23 cellular contexts compared by ENCODE assay signal in genomic region chr2:231891514-231891905, GRCh38. TPM values are rescaled to one million over a fixed set of nuclear protein-coding genes. Genes with fewer than 3 reads are reported as not detected.
DNase-seq lines count a peak whose midpoint lies in the region; ATAC-seq, FAIRE-seq and TF ChIP-seq lines count a peak whose summit lies in the region.
"Had no signal": no experiment of that assay in that cellular context is flagged by ENCODE, and none has a peak within 500 bp of the region (broad histone marks: within the 10 kb centered on the region; RNA-seq: fewer than 3 reads in every experiment).

No MANE protein-coding gene starts in this region.

- H3K79me1 ChIP-seq in trophoblast cell (ENCODE audit: low read length): no peaks in the 10 kb centered on the region

- no peak for ATAC-seq in HepG2
- ATAC-seq in right lobe of liver: no peak
- no peak for ATAC-seq in upper lobe of right lung
- no peak for ATAC-seq in HG02610 (IDR thresholded peaks at IDR 0.05; ENCODE audit: unreplicated experiment)
- ATAC-seq: GM12878, K562 had no signal

- CTCF ChIA-PET in HepG2 (lab: Yijun Ruan, JAX; ENCODE audit: low intra/inter-chr PET ratio, low total read pairs): no interaction called here

- BruUV-seq in HepG2 (replicated peaks; lab: Mats Ljungman, UMichigan): no TSS peak

- in situ Hi-C loops in HepG2 (cut with HindIII; ENCODE audit: extremely low pct_ligation_motif_present, low pct_unique_long_range_greater_than_20kb): no loop called here
- in situ Hi-C loops in brain microvascular endothelial cell (cut with HindIII; ENCODE audit: low pct_ligation_motif_present, low sequenced_read_pairs): no loop called here

- FAIRE-seq in HepG2 (lab: Jason Lieb, UNC): no peak
- FAIRE-seq: A204.1, GM12878, K562 had no signal

- TF ChIP-seq POLR2A in HepG2 (IDR thresholded peaks at IDR 0.05; ENCODE audit: insufficient read depth in 1 of 2, low read depth in 2 of 2, low read length in 2 of 2): no peak
- TF ChIP-seq POLR2A in right lobe of liver (IDR thresholded peaks at IDR 0.05): no peak

- no peak overlapping the region for H2BK5ac ChIP-seq in trophoblast cell (ENCODE audit: low read depth, low read length, poor library complexity)

- no peak overlapping the region for H3K4ac ChIP-seq in trophoblast cell (ENCODE audit: low read depth, low read length)

- POLR2A ChIA-PET in HepG2 (lab: Yijun Ruan, JAX): no interaction called here

- H3K9ac ChIP-seq in HepG2 (ENCODE audit: insufficient read depth, low read depth, low read length) (no peak overlapping the region), trophoblast cell (ENCODE audit: low read length) (peak overlapping the region; percentile 31)

- TF ChIP-seq RAD21 in HepG2 (CRISPR knock-in tag; IDR thresholded peaks at IDR 0.05): no peak

- H3K9me3 ChIP-seq in HepG2 (ENCODE audit: low read length): no peaks in the 10 kb centered on the region
- no peaks in the 10 kb centered on the region for H3K9me3 ChIP-seq in right lobe of liver
- H3K9me3 ChIP-seq in trophoblast cell (ENCODE audit: insufficient read depth, low read depth, low read length): peaks cover 2% of the 10 kb centered on the region
- H3K9me3 ChIP-seq in upper lobe of right lung: no peaks in the 10 kb centered on the region
- H3K9me3 ChIP-seq: BE2C, HAP-1 had no signal

- no peak overlapping the region for H3K14ac ChIP-seq in trophoblast cell (ENCODE audit: low read length)

- intact Hi-C loops in HepG2 (cut with micrococcal nuclease; ENCODE audit: unreplicated experiment) (no loop called here), right lobe of liver (cut with DNase I) (no loop called here), upper lobe of right lung (cut with DNase I) (no loop called here)

- H2AFZ ChIP-seq in HepG2 (ENCODE audit: low read length): no peak overlapping the region
- no peak overlapping the region for H2AFZ ChIP-seq in trophoblast cell (ENCODE audit: insufficient read depth, low read length, poor library complexity)

- H3K4me1 ChIP-seq in HepG2 (ENCODE audit: insufficient read depth, low read length): peaks cover 16% of the 10 kb centered on the region
- no peaks in the 10 kb centered on the region for H3K4me1 ChIP-seq in right lobe of liver
- H3K4me1 ChIP-seq in trophoblast cell (ENCODE audit: control insufficient read depth in 1 of 2, insufficient read depth in 2 of 2, low read length in 2 of 2): no peaks in the 10 kb centered on the region
- H3K4me1 ChIP-seq in upper lobe of right lung: no peaks in the 10 kb centered on the region
- H3K4me1 ChIP-seq: BE2C, HAP-1 had no signal

- TF ChIP-seq CTCF in HepG2 (CRISPR knock-in tag; IDR thresholded peaks at IDR 0.05) (no peak), right lobe of liver (IDR thresholded peaks at IDR 0.05) (no peak), upper lobe of right lung (IDR thresholded peaks at IDR 0.05) (no peak), brain microvascular endothelial cell (IDR thresholded peaks at IDR 0.05; ENCODE audit: low read depth, low read length, missing control alignments) (no peak)

- no peak overlapping the region for H4K91ac ChIP-seq in trophoblast cell (ENCODE audit: low read depth, low read length)

- H3K27me3 ChIP-seq in HepG2 (ENCODE audit: control insufficient read depth in 1 of 2, insufficient read depth in 2 of 2, low read length in 2 of 2) (peaks cover 4 to 34% of the 10 kb centered on the region in 2 experiments; a peak in 4 of 5 replicates), right lobe of liver (no peaks in the 10 kb centered on the region), trophoblast cell (ENCODE audit: insufficient read depth, low read length) (no peaks in the 10 kb centered on the region), upper lobe of right lung (no peaks in the 10 kb centered on the region), brain microvascular endothelial cell (replicated peaks) (peaks cover 1% of the 10 kb centered on the region)
- H3K27me3 ChIP-seq: BE2C had no signal

- no peaks in the 10 kb centered on the region for H4K20me1 ChIP-seq in HepG2 (ENCODE audit: insufficient read depth, low read length)

- no peak overlapping the region for H3K23ac ChIP-seq in trophoblast cell (ENCODE audit: low read length)

- H3K18ac ChIP-seq in trophoblast cell (ENCODE audit: low read length): no peak overlapping the region

- H3K4me3 ChIP-seq in HepG2 (replicated peaks in 1 of 3; ENCODE audit: insufficient read depth in 1 of 3, low read depth in 2 of 3, low read length in 3 of 3): no peak overlapping the region
- no peak overlapping the region for H3K4me3 ChIP-seq in right lobe of liver
- H3K4me3 ChIP-seq in trophoblast cell (ENCODE audit: low read depth, low read length): no peak overlapping the region
- no peak overlapping the region for H3K4me3 ChIP-seq in upper lobe of right lung
- no peak overlapping the region for H3K4me3 ChIP-seq in brain microvascular endothelial cell (ENCODE audit: low read depth, low read length)
- H3K4me3 ChIP-seq: GM12878, HAP-1, K562 had no signal

- no peak overlapping the region for H4K12ac ChIP-seq in trophoblast cell (ENCODE audit: low read depth, low read length)

- WGBS in HepG2 (ENCODE audit: low lambda C conversion rate): 42% methylated on average over 11 of the region's 11 CpGs
- 58% methylated on average over 9 of the region's 11 CpGs for WGBS in right lobe of liver (ENCODE audit: insufficient coverage, low coverage, low lambda C conversion rate, missing lambda C conversion rate)
- no CpG with 5 or more reads among the region's 11 CpGs for WGBS in trophoblast cell (ENCODE audit: extremely low coverage, insufficient coverage, insufficient read length)

- H2AK5ac ChIP-seq in trophoblast cell (ENCODE audit: low read length): no peak overlapping the region

- no peak overlapping the region for H3K27ac ChIP-seq in HepG2 (ENCODE audit: extremely low read length, insufficient read depth, low read length)
- H3K27ac ChIP-seq in right lobe of liver: no peak overlapping the region
- H3K27ac ChIP-seq in trophoblast cell (ENCODE audit: low read depth, low read length): no peak overlapping the region
- H3K27ac ChIP-seq in upper lobe of right lung: no peak overlapping the region
- no peak overlapping the region for H3K27ac ChIP-seq in substantia nigra (ENCODE audit: low read depth, low read length, poor library complexity, severe bottlenecking)
- H3K27ac ChIP-seq in brain microvascular endothelial cell: no peak overlapping the region
- H3K27ac ChIP-seq: HL-60 had no signal

- H2BK120ac ChIP-seq in trophoblast cell (ENCODE audit: insufficient read depth, low read length, poor library complexity): no peak overlapping the region

- no peak overlapping the region for H4K8ac ChIP-seq in trophoblast cell (ENCODE audit: low read depth, low read length)

- H3K36me3 ChIP-seq in HepG2 (replicated peaks in 1 of 2; ENCODE audit: control insufficient read depth in 1 of 2, insufficient read depth in 2 of 2, low read length in 2 of 2): no peaks in the 10 kb centered on the region
- no peaks in the 10 kb centered on the region for H3K36me3 ChIP-seq in right lobe of liver
- no peaks in the 10 kb centered on the region for H3K36me3 ChIP-seq in trophoblast cell (ENCODE audit: control insufficient read depth in 1 of 2, insufficient read depth in 2 of 2, low read length in 2 of 2)
- H3K36me3 ChIP-seq in upper lobe of right lung: no peaks in the 10 kb centered on the region
- no peaks in the 10 kb centered on the region for H3K36me3 ChIP-seq in brain microvascular endothelial cell (replicated peaks)
- H3K36me3 ChIP-seq: BE2C, HAP-1 had no signal

- TF ChIP-seq EP300 in HepG2 (IDR thresholded peaks at IDR 0.05; ENCODE audit: low read depth in 2 of 2, low read length in 2 of 2): no peak
- TF ChIP-seq EP300 in HepG2 (CRISPR knock-in tag; IDR thresholded peaks at IDR 0.05; ENCODE audit: borderline replicate concordance): no peak

- no peak overlapping the region for H3K4me2 ChIP-seq in HepG2 (ENCODE audit: low read depth, low read length)
- no peak overlapping the region for H3K4me2 ChIP-seq in trophoblast cell (ENCODE audit: low read length)

- H2BK12ac ChIP-seq in trophoblast cell (ENCODE audit: low read length): no peak overlapping the region

- no peaks in the 10 kb centered on the region for H3K79me2 ChIP-seq in HepG2 (ENCODE audit: insufficient read depth, low read length)
- H3K79me2 ChIP-seq in trophoblast cell (ENCODE audit: control insufficient read depth, insufficient read depth, low read length, poor library complexity): no peaks in the 10 kb centered on the region

- DNase-seq in HepG2 (ENCODE audit: low spot score) (no peak), right lobe of liver (no peak), mesenteric fat pad (ENCODE audit: low spot score) (peak; percentile 41), trophoblast cell (no peak), upper lobe of right lung (peak; percentile 13), substantia nigra (lab: John Stamatoyannopoulos, UW) (no peak), brain microvascular endothelial cell (no peak)
- DNase-seq: ACHN; BE2C; C1 segment of cervical spinal cord; CD4-positive, CD25-positive, alpha-beta regulatory T cell; CD8-positive, alpha-beta memory T cell; DND-41; EL; IMR-90 had no signal

RNA-seq across cellular contexts. Expression of gene NPPC, which starts 34.7 kb away (rescaled TPM):
- total RNA-seq in HepG2 (2016; rRNA removed; fragmentation: Illumina TruSeq; extraction: Trizol): 0.11 TPM in 1 of 2 replicates, not detected in the other
- total RNA-seq in HepG2 (2016; cell fraction: cytosol; rRNA removed; fragmentation: Illumina TruSeq; extraction: Trizol; ENCODE audit: low read depth): not detected in 2 replicates
- 0.15 TPM in 1 of 2 replicates, not detected in the other for total RNA-seq in HepG2 (2016; cell fraction: insoluble cytoplasmic fraction; rRNA removed; fragmentation: Illumina TruSeq; extraction: Trizol)
- not detected in 2 replicates for total RNA-seq in HepG2 (2016; cell fraction: membrane; rRNA removed; fragmentation: Illumina TruSeq; extraction: Trizol)
- total RNA-seq in HepG2 (2016; cell fraction: nucleus; rRNA removed; fragmentation: Illumina TruSeq; extraction: Trizol): not detected in 2 replicates
- not detected in 2 replicates for polyA plus RNA-seq in HepG2 (2011; rRNA removed)
- 0.17 TPM in 1 of 2 replicates, not detected in the other for polyA plus RNA-seq in HepG2 (2011; cell fraction: cytosol; rRNA removed)
- not detected in 2 replicates for polyA plus RNA-seq in HepG2 (2011; cell fraction: nucleus; rRNA removed)
- polyA plus RNA-seq in HepG2 (2012): 0.17 TPM in 1 of 2 replicates, not detected in the other
- not detected in 2 replicates for polyA plus RNA-seq in HepG2 (2016; cell fraction: cytosol; fragmentation: Illumina TruSeq; extraction: Trizol; ENCODE audit: low read depth)
- polyA plus RNA-seq in HepG2 (2016; cell fraction: insoluble cytoplasmic fraction; fragmentation: Illumina TruSeq; extraction: Trizol; ENCODE audit: low read depth): not detected in 2 replicates
- not detected in 2 replicates for polyA plus RNA-seq in HepG2 (2016; cell fraction: membrane; fragmentation: Illumina TruSeq; extraction: Trizol; ENCODE audit: low read depth)
- not detected in 2 replicates for polyA plus RNA-seq in HepG2 (2016; cell fraction: nucleus; fragmentation: Illumina TruSeq; extraction: Trizol; ENCODE audit: insufficient read depth, low read depth)
- polyA minus RNA-seq in HepG2 (2011; rRNA and poly(A)+ RNA removed; ENCODE audit: low replicate concordance): 0.14 TPM in 1 of 2 replicates, not detected in the other
- not detected in 2 replicates for polyA minus RNA-seq in HepG2 (2011; cell fraction: cytosol; rRNA and poly(A)+ RNA removed)
- not detected in 2 replicates for polyA minus RNA-seq in HepG2 (2011; cell fraction: nucleus; rRNA and poly(A)+ RNA removed)
- total RNA-seq in right lobe of liver: not detected
- total RNA-seq in mesenteric fat pad: 2.5 TPM
- 0.94 and 1.3 TPM in 2 replicates for polyA plus RNA-seq in trophoblast cell (2013)
- not detected for total RNA-seq in upper lobe of right lung
- total RNA-seq: CD4-positive, CD25-positive, alpha-beta regulatory T cell; CD8-positive, alpha-beta memory T cell; GM12878; H4; HT1080; K562 had no signal
- polyA plus RNA-seq: CD4-positive, CD25-positive, alpha-beta regulatory T cell; CD8-positive, alpha-beta memory T cell; K562 had no signal

Comparison
In these comparisons a context has a peak if more than half of its experiments do, and no peak if none do; other contexts are left out.
1. DNase-seq: peak in mesenteric fat pad (single experiment) and upper lobe of right lung (single experiment); none in HepG2 (single experiment), right lobe of liver (0 of 3), trophoblast cell (0 of 2), substantia nigra (0 of 49) and brain microvascular endothelial cell (single experiment).